ENCODE assay signal across 22 cellular contexts in the genomic region with DNA sequence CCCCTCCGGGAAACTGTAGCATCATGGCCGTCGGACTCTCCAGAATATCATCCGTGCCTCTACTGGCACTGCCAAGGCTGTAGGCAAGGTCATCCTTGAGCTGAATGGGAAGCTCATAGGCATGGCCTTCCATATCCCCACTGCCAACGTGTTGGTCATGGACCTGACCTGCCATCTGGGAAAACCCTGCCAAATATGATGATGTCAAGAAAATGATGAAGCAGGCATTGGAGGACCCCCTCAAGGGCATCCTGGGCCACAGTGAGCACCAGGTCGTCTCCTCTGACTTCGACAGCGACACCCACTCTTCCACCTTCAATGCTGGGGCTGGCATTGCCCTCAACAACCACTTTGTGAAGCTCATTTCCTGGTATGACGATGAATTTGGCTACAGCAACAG. TPM values are rescaled to one million over a fixed set of nuclear protein-coding genes. Genes with fewer than 3 reads are reported as not detected.
A peak's percentile ranks its signal among the peaks of the same experiment; 100 is the strongest.
DNase-seq lines count a peak whose midpoint lies in the region; ATAC-seq, FAIRE-seq and TF ChIP-seq lines count a peak whose summit lies in the region.
"Had no signal": no experiment of that assay in that cellular context is flagged by ENCODE, and none has a peak within 500 bp of the region (broad histone marks: within the 10 kb centered on the region; RNA-seq: fewer than 3 reads in every experiment).

No MANE protein-coding gene starts in this region.

- no peaks in the 10 kb centered on the region for H4K20me1 ChIP-seq in H9 (ENCODE audit: control insufficient read depth, insufficient read depth, insufficient read length)
- H4K20me1 ChIP-seq: BLaER1 had no signal

- H3K4me1 ChIP-seq in H9 (ENCODE audit: insufficient read depth, low read length), result no peaks in the 10 kb centered on the region
- H3K4me1 ChIP-seq: A549, Caco-2 had no signal

- H3K79me1 ChIP-seq in H9 (ENCODE audit: insufficient read depth, low read depth, low read length, poor library complexity, severe bottlenecking), result no peaks in the 10 kb centered on the region

- H2BK5ac ChIP-seq in H9 (ENCODE audit: insufficient read length, low read length), result no peak overlapping the region

- no peak overlapping the region for H3K56ac ChIP-seq in H9 (ENCODE audit: insufficient read length, low read depth, low read length)

- no peak overlapping the region for H3K18ac ChIP-seq in H9 (ENCODE audit: insufficient read length, low read depth, low read length)

- H3K4me3 Mint-ChIP-seq in H9, result no peak overlapping the region
- H3K4me3 Mint-ChIP-seq in dendritic cell treated with granulocyte-macrophage colony-stimulating factor and Interleukin-4, amounts not matched to agents 40 ng/mL and 50 ng/mL, for 4 days, result no peak overlapping the region
- H3K4me3 Mint-ChIP-seq in endothelial cell (ENCODE audit: unreplicated experiment), result peak overlapping the region; percentile 68
- H3K4me3 Mint-ChIP-seq: CD4-positive, CD25-positive, alpha-beta regulatory T cell; CD8-positive, alpha-beta T cell had no signal

- no peak overlapping the region for H3K27ac ChIP-seq in H9 (ENCODE audit: insufficient read length, low read depth, low read length)
- H3K27ac ChIP-seq: A549, BLaER1, C4-2B, GM23248 had no signal

- DNase-seq in H9 (peak; percentile 0), endothelial cell (ENCODE audit: low spot score) (no peak), urothelium cell line (ENCODE audit: low spot score) (no peak), T-helper 2 cell (no peak), left ventricle myocardium superior (no peak)
- no peak for DNase-seq in activated naive CD4-positive, alpha-beta T cell treated with anti-CD3 and anti-CD28 coated beads, Interleukin-2, amount 50 U/mL, for 16 hours
- DNase-seq: 8988T; Caco-2; CD4-positive, CD25-positive, alpha-beta regulatory T cell; CD8-positive, alpha-beta T cell; DMS153; DND-41; GM23248; HCEC 1CT had no signal

- no peak overlapping the region for H2BK120ac ChIP-seq in H9 (ENCODE audit: low read depth, low read length, poor library complexity, severe bottlenecking)

- no peak overlapping the region for H3K4me2 ChIP-seq in H9 (ENCODE audit: insufficient read depth, insufficient read length, low read length)
- H3K4me2 ChIP-seq: A549, BLaER1 had no signal

- no peaks in the 10 kb centered on the region for H3K23me2 ChIP-seq in H9 (ENCODE audit: insufficient read length, low read depth, low read length, poor library complexity, severe bottlenecking)

- no peak overlapping the region for H3K23ac ChIP-seq in H9 (ENCODE audit: insufficient read length, low read depth, low read length)

- H3K27me3 ChIP-seq in H9 (ENCODE audit: insufficient read depth, low read length), result no peaks in the 10 kb centered on the region
- H3K27me3 ChIP-seq: BLaER1 had no signal

- no peak overlapping the region for H3K14ac ChIP-seq in H9 (ENCODE audit: insufficient read depth, low read length)

- no peak overlapping the region for H2BK15ac ChIP-seq in H9 (ENCODE audit: low read depth, low read length)

- no peak overlapping the region for H2BK12ac ChIP-seq in H9 (ENCODE audit: insufficient read length, low read depth, low read length)

- no peak overlapping the region for H4K91ac ChIP-seq in H9 (ENCODE audit: insufficient read length, low read depth, low read length)

- ATAC-seq in left ventricle myocardium superior, result no peak
- ATAC-seq: A549; CD8-positive, alpha-beta T cell; GM12878 had no signal

- peak; percentile 32 for FAIRE-seq in urothelium cell line (lab: Jason Lieb, UNC)
- FAIRE-seq: A549, G401.6, GM12878, GM19239, H54 had no signal

- H2BK20ac ChIP-seq in H9 (ENCODE audit: low read depth, low read length, poor library complexity, severe bottlenecking), result no peak overlapping the region

- no peak overlapping the region for H3T11ph ChIP-seq in H9 (ENCODE audit: low read length)

- intact Hi-C loops in dendritic cell treated with granulocyte-macrophage colony-stimulating factor and Interleukin-4, amounts not matched to agents 40 ng/mL and 50 ng/mL, for 4 days (cut with micrococcal nuclease), result no loop called here
- intact Hi-C loops in left ventricle myocardium superior (cut with micrococcal nuclease), result no loop called here

- H3K79me2 ChIP-seq in H9 (ENCODE audit: insufficient read depth, low read length), result no peaks in the 10 kb centered on the region

- H3K9me3 Mint-ChIP-seq in H9, result peaks cover 18 to 19% of the 10 kb centered on the region in 2 experiments
- H3K9me3 Mint-ChIP-seq in dendritic cell treated with granulocyte-macrophage colony-stimulating factor and Interleukin-4, amounts not matched to agents 40 ng/mL and 50 ng/mL, for 4 days, result peaks cover 2% of the 10 kb centered on the region
- H3K9me3 Mint-ChIP-seq in endothelial cell (ENCODE audit: unreplicated experiment), result no peaks in the 10 kb centered on the region

- H3K4ac ChIP-seq in H9 (ENCODE audit: low read depth, low read length), result no peak overlapping the region

- no peak overlapping the region for H2AFZ ChIP-seq in H9 (ENCODE audit: low read length)
- H2AFZ ChIP-seq: GM23248 had no signal

- H3K27ac Mint-ChIP-seq in H9, result peak overlapping the region in 1 of 3 experiments; percentile 70; a peak in 1 of 7 replicates
- peak overlapping the region; percentile 5 for H3K27ac Mint-ChIP-seq in dendritic cell treated with granulocyte-macrophage colony-stimulating factor and Interleukin-4, amounts not matched to agents 40 ng/mL and 50 ng/mL, for 4 days
- H3K27ac Mint-ChIP-seq in endothelial cell (ENCODE audit: unreplicated experiment), result no peak overlapping the region
- H3K27ac Mint-ChIP-seq: CD4-positive, CD25-positive, alpha-beta regulatory T cell; CD8-positive, alpha-beta T cell had no signal

- no peaks in the 10 kb centered on the region for H3K9me3 ChIP-seq in H9 (ENCODE audit: control insufficient read depth, low read depth, low read length)

- WGBS in H9 (ENCODE audit: extremely low coverage, insufficient read length, low lambda C conversion rate), result no CpG with 5 or more reads among the region's 9 CpGs

- TF ChIP-seq CTCF in H9 (conservative IDR thresholded peaks at IDR 0.05) (no peak), endothelial cell (IDR thresholded peaks at IDR 0.05; ENCODE audit: unreplicated experiment) (no peak)

- H2AK5ac ChIP-seq in H9 (ENCODE audit: insufficient read length, low read length), result no peak overlapping the region

- H4K8ac ChIP-seq in H9 (replicated peaks; ENCODE audit: insufficient read length, low read depth, low read length), result no peak overlapping the region

- no peak overlapping the region for H4K5ac ChIP-seq in H9 (ENCODE audit: insufficient read length, low read depth, low read length)

- no peak overlapping the region for H3K9ac ChIP-seq in H9 (ENCODE audit: extremely low read depth, insufficient read length, low read length)
- H3K9ac ChIP-seq: BLaER1, GM23248 had no signal

- H3K4me1 Mint-ChIP-seq in H9 (no peaks in the 10 kb centered on the region), endothelial cell (ENCODE audit: unreplicated experiment) (peaks cover 2% of the 10 kb centered on the region)
- peaks cover 19% of the 10 kb centered on the region for H3K4me1 Mint-ChIP-seq in dendritic cell treated with granulocyte-macrophage colony-stimulating factor and Interleukin-4, amounts not matched to agents 40 ng/mL and 50 ng/mL, for 4 days (ENCODE audit: low read depth)

- H3K36me3 Mint-ChIP-seq in H9 (ENCODE audit: insufficient read depth in 1 of 3, low read depth in 3 of 3) (no peaks in the 10 kb centered on the region; a peak in 1 of 7 replicates), endothelial cell (ENCODE audit: low read depth, unreplicated experiment) (no peaks in the 10 kb centered on the region)
- no peaks in the 10 kb centered on the region for H3K36me3 Mint-ChIP-seq in dendritic cell treated with granulocyte-macrophage colony-stimulating factor and Interleukin-4, amounts not matched to agents 40 ng/mL and 50 ng/mL, for 4 days (ENCODE audit: low read depth)
- H3K36me3 Mint-ChIP-seq: CD8-positive, alpha-beta T cell had no signal

- H3K27me3 Mint-ChIP-seq in H9 (ENCODE audit: low read depth) (peaks cover 12% of the 10 kb centered on the region), endothelial cell (ENCODE audit: unreplicated experiment) (no peaks in the 10 kb centered on the region)
- peaks cover 3% of the 10 kb centered on the region for H3K27me3 Mint-ChIP-seq in dendritic cell treated with granulocyte-macrophage colony-stimulating factor and Interleukin-4, amounts not matched to agents 40 ng/mL and 50 ng/mL, for 4 days

RNA-seq across cellular contexts. Expression of a gene that starts 41.9 kb away (rescaled TPM):
- total RNA-seq in H9 (2021) (339 and 343 TPM in 2 replicates), endothelial cell (ENCODE audit: unreplicated experiment) (564 TPM), left ventricle myocardium superior (323 TPM)
